ENCODE assay signal across 27 cellular contexts in genomic region chr4:152419809-152420208, GRCh38.
"Had no signal": no experiment of that assay in that cellular context is flagged by ENCODE, and none has a peak within 500 bp of the region (broad histone marks: within the 10 kb centered on the region; RNA-seq: fewer than 3 reads in every experiment).

No MANE protein-coding gene starts in this region.

- H3K27me3 Mint-ChIP-seq: naive B cell; stimulated activated naive CD8-positive, alpha-beta T cell treated with anti-CD3 and anti-CD28 coated beads, Interleukin-15, Interleukin-2, amounts not matched to agents 100 ng/mL and 50 ng/mL, for 24 hours; type B pancreatic cell had no signal

- DNase-seq: hypothalamus; islet precursor cell; left ventricle myocardium inferior; mesendoderm; naive B cell; nucleus accumbens; pancreas; posterior cingulate gyrus; retina; right cardiac atrium; spleen; stimulated activated CD4-positive, alpha-beta T cell treated with anti-CD3 and anti-CD28 coated beads, Interleukin-4, amount 100 ng/mL, for 24 hours; stimulated activated naive CD4-positive, alpha-beta T cell; uterus had no signal

- H3K9me3 Mint-ChIP-seq: mesothelial cell of epicardium; naive B cell; nephron; neural crest cell; stimulated activated effector memory CD8-positive, alpha-beta T cell treated with anti-CD3 and anti-CD28 coated beads, Interleukin-12 subunit alpha, Interleukin-12 subunit beta, amount 100 ng/mL, for 72 hours; stimulated activated naive CD8-positive, alpha-beta T cell treated with anti-CD3 and anti-CD28 coated beads, Interleukin-15, Interleukin-2, amounts not matched to agents 100 ng/mL and 50 ng/mL, for 24 hours; type B pancreatic cell had no signal

- H3K4me3 Mint-ChIP-seq: mesothelial cell of epicardium; naive B cell; nephron; neural crest cell; stimulated activated effector memory CD8-positive, alpha-beta T cell treated with anti-CD3 and anti-CD28 coated beads, Interleukin-12 subunit alpha, Interleukin-12 subunit beta, amount 100 ng/mL, for 72 hours; stimulated activated naive CD8-positive, alpha-beta T cell treated with anti-CD3 and anti-CD28 coated beads, Interleukin-15, Interleukin-2, amounts not matched to agents 100 ng/mL and 50 ng/mL, for 24 hours; type B pancreatic cell had no signal

- H3K4me3 ChIP-seq: left ventricle myocardium inferior, lung, pancreas, prostate gland, skin epidermis, spleen, suprapubic skin, thoracic aorta, tibial nerve, uterus had no signal

- H3K4me1 ChIP-seq: prostate gland, suprapubic skin, uterus had no signal

- H3K36me3 Mint-ChIP-seq: mesothelial cell of epicardium; naive B cell; stimulated activated effector memory CD8-positive, alpha-beta T cell treated with anti-CD3 and anti-CD28 coated beads, Interleukin-12 subunit alpha, Interleukin-12 subunit beta, amount 100 ng/mL, for 72 hours; type B pancreatic cell had no signal

- H3K27me3 ChIP-seq: pancreas, spleen, suprapubic skin, tibial nerve, uterus had no signal

- H3K27ac ChIP-seq: left ventricle myocardium inferior, pancreas, prostate gland, skin epidermis, spleen, suprapubic skin, thoracic aorta, tibial nerve, uterus had no signal

- FAIRE-seq: pancreas had no signal

- H3K36me3 ChIP-seq: left ventricle myocardium inferior, pancreas, prostate gland, spleen, suprapubic skin, thoracic aorta, tibial nerve, uterus had no signal

- H3K9me3 ChIP-seq: left ventricle myocardium inferior, pancreas, prostate gland, spleen, suprapubic skin, thoracic aorta, tibial nerve, uterus had no signal

- ATAC-seq: pancreas; right cardiac atrium; sciatic nerve; stimulated activated effector memory CD8-positive, alpha-beta T cell treated with anti-CD3 and anti-CD28 coated beads, Interleukin-12 subunit alpha, Interleukin-12 subunit beta, amount 100 ng/mL, for 72 hours had no signal

- H3K27ac Mint-ChIP-seq: mesothelial cell of epicardium; naive B cell; nephron; stimulated activated effector memory CD8-positive, alpha-beta T cell treated with anti-CD3 and anti-CD28 coated beads, Interleukin-12 subunit alpha, Interleukin-12 subunit beta, amount 100 ng/mL, for 72 hours; stimulated activated naive CD8-positive, alpha-beta T cell treated with anti-CD3 and anti-CD28 coated beads, Interleukin-15, Interleukin-2, amounts not matched to agents 100 ng/mL and 50 ng/mL, for 24 hours; type B pancreatic cell had no signal
